In genomic region chr4:87732033-87732770, GRCh38 we compare ENCODE assay signal across 17 cellular contexts.
A peak's percentile ranks its signal among the peaks of the same experiment; 100 is the strongest.
DNase-seq lines count a peak whose midpoint lies in the region; ATAC-seq and FAIRE-seq lines count a peak whose summit lies in the region.
"Had no signal": no experiment of that assay in that cellular context is flagged by ENCODE, and none has a peak within 500 bp of the region (broad histone marks: within the 10 kb centered on the region; RNA-seq: fewer than 3 reads in every experiment).

No MANE protein-coding gene starts in this region.

- intact Hi-C loops in Right ventricle myocardium inferior (cut with DNase I) (no loop called here), cardiac septum (cut with DNase I) (no loop called here)

- ATAC-seq in Right ventricle myocardium inferior: peak; percentile 75
- no peak for ATAC-seq in GM19452 (IDR thresholded peaks at IDR 0.05; ENCODE audit: unreplicated experiment)
- ATAC-seq: activated CD4-positive, CD25-positive, alpha-beta regulatory T cell treated with anti-CD3 and anti-CD28 coated beads, Interleukin-2, amount 50 U/mL, for 24 hours; left lobe of liver; Panc1; stimulated activated memory B cell treated with anti-CD40 and anti-IgM and Interleukin-4, amounts not matched to agents 10 μg/mL and 1 μg/mL and 100 μg/mL, for 72 hours had no signal

- peak; percentile 84 for FAIRE-seq in endometrium (lab: Jason Lieb, UNC)

- DNase-seq in Right ventricle myocardium inferior (ENCODE audit: missing footprints) (no peak), cardiac septum (ENCODE audit: low spot score) (no peak), NOMO-1 treated with DMSO at 0.1 percent for 48 hours (lab: John Stamatoyannopoulos, UW; ENCODE audit: unreplicated experiment) (peak; percentile 79), stromal cell of bone marrow (ENCODE audit: low read depth) (peak; percentile 68), HUDEP-2 (lab: John Stamatoyannopoulos, UW; ENCODE audit: unreplicated experiment in 76 of 76) (no peak), NCI-H128 (lab: John Stamatoyannopoulos, UW; ENCODE audit: unreplicated experiment) (no peak)
- DNase-seq: activated CD8-positive, alpha-beta memory T cell treated with anti-CD3 and anti-CD28 coated beads, Interleukin-2, amount 50 U/mL, for 48 hours; activated naive CD4-positive, alpha-beta T cell treated with anti-CD3 and anti-CD28 coated beads for 36 hours; COR-L47; GDM1; NCI-H187 had no signal

Comparison
In these comparisons a context has a peak if more than half of its experiments do, and no peak if none do; other contexts are left out.
1. DNase-seq: peak in NOMO-1 treated with DMSO at 0.1 percent for 48 hours (single experiment) and stromal cell of bone marrow (single experiment); none in Right ventricle myocardium inferior (single experiment), cardiac septum (single experiment), HUDEP-2 (0 of 76) and NCI-H128 (single experiment).